Comparison of ENCODE assay signal across 1 cellular context in the genomic region with DNA sequence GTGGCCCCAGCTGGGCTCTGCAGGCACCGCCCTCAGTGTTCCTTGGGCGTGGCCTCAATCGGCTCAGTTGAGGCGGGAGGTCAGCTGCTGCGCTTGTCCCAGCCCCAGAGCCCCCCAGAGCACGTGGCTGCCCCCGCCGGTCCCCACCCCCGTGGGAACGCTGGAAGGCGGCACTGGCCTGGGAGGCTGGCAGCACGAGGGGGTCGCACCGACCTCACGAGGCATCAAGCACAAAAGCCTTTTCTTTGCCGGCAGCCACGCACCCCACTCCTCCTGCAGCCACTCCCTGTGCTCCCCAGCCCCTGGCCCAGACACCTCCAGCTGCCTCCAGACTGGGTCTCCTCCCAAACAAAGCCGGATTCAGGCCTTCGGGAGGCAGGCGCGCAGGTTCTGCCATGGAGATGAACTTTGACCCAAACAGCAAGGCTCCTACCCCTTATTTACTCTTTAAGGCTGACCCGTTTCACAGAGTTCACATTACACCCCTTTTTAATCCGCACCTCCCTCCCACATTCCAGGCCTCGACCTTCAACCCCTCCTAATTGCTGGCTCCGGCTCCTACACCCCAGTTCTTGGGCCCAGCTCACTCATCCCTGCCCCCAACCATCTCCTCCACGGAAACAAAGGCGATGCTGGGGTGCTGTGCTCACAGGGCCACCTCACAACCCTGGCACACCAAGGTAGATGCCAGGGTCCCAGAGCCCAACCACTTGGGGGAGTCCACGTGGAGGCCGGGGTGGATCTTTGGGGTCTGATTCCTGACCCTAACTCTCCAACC.
TF ChIP-seq lines count a peak whose summit lies in the region.

No MANE protein-coding gene starts in this region.

TF ChIP-seq in HepG2, 621 proteins besides CTCF, POLR2A, EP300 and RAD21 (continued from another document and continues in another):
- TF ChIP-seq ATF6 (CRISPR knock-in tag; conservative IDR thresholded peaks at IDR 0.05) (0 out of 2 replicates have a peak, but pooled peaks have one; percentile 46), BHLHE40 (IDR thresholded peaks at IDR 0.05; ENCODE audit: low read length) (0 out of 2 replicates have a peak, but pooled peaks have one; percentile 8), KDM2A (CRISPR knock-in tag; IDR thresholded peaks at IDR 0.05; ENCODE audit: borderline replicate concordance, low read depth) (0 out of 2 replicates have a peak, but pooled peaks have one; percentile 32), MIER3 (CRISPR knock-in tag; IDR thresholded peaks at IDR 0.05; ENCODE audit: borderline replicate concordance) (peak; percentile 89; the same call in 1 of the 2 replicates), ZNF550 (CRISPR knock-in tag; IDR thresholded peaks at IDR 0.05; ENCODE audit: borderline replicate concordance) (0 out of 2 replicates have a peak, but pooled peaks have one; percentile 63), MEF2D (CRISPR knock-in tag; IDR thresholded peaks at IDR 0.05) (peak; percentile 89), ZNF720 (CRISPR knock-in tag; IDR thresholded peaks at IDR 0.05) (no peak), HNF1A (IDR thresholded peaks at IDR 0.05; ENCODE audit: low read depth) (0 out of 2 replicates have a peak, but pooled peaks have one; percentile 37), HNF1A (CRISPR knock-in tag; IDR thresholded peaks at IDR 0.05; ENCODE audit: borderline replicate concordance) (no peak; the same call in 1 of the 2 replicates), NR2F6 (IDR thresholded peaks at IDR 0.05) (peak; percentile 99), NR2F6 (CRISPR knock-in tag; IDR thresholded peaks at IDR 0.05) (peak; percentile 98), CBX5 (CRISPR knock-in tag; IDR thresholded peaks at IDR 0.05; ENCODE audit: borderline replicate concordance) (no peak), ETV6 (CRISPR knock-in tag; conservative IDR thresholded peaks at IDR 0.05) (0 out of 2 replicates have a peak, but pooled peaks have one; percentile 30), PPARG (CRISPR knock-in tag; conservative IDR thresholded peaks at IDR 0.05) (peak; percentile 93), SIN3A (IDR thresholded peaks at IDR 0.05; ENCODE audit: borderline replicate concordance, low read depth, low read length) (peak; percentile 73; the same call in 1 of the 2 replicates), RFX1 (IDR thresholded peaks at IDR 0.05) (peak; percentile 44; the same call in 1 of the 2 replicates), KLF11 (CRISPR knock-in tag; IDR thresholded peaks at IDR 0.05) (peak; percentile 73), ZBTB3 (CRISPR knock-in tag; IDR thresholded peaks at IDR 0.05; ENCODE audit: borderline replicate concordance, low read depth) (no peak), ZNF256 (CRISPR knock-in tag; conservative IDR thresholded peaks at IDR 0.05) (0 out of 2 replicates have a peak, but pooled peaks have one; percentile 41), ELF1 (CRISPR knock-in tag; IDR thresholded peaks at IDR 0.05) (peak; percentile 50; the same call in 1 of the 2 replicates), STAT5B (CRISPR knock-in tag; IDR thresholded peaks at IDR 0.05) (0 out of 2 replicates have a peak, but pooled peaks have one; percentile 51), PCBP1 (IDR thresholded peaks at IDR 0.05; ENCODE audit: borderline replicate concordance, low read depth, low read length) (peak; percentile 52; the same call in 1 of the 2 replicates), RCOR2 (CRISPR knock-in tag; IDR thresholded peaks at IDR 0.05) (peak; percentile 82), TSC22D2 (CRISPR knock-in tag; IDR thresholded peaks at IDR 0.05; ENCODE audit: borderline replicate concordance) (no peak), ZNF264 (CRISPR knock-in tag; IDR thresholded peaks at IDR 0.05) (peak; percentile 78), REPIN1 (CRISPR knock-in tag; IDR thresholded peaks at IDR 0.05; ENCODE audit: borderline replicate concordance, low read depth) (peak; percentile 95), TFDP2 (CRISPR knock-in tag; IDR thresholded peaks at IDR 0.05) (peak; percentile 67), ZBTB26 (CRISPR knock-in tag; IDR thresholded peaks at IDR 0.05; ENCODE audit: borderline replicate concordance) (peak; percentile 51; the same call in 1 of the 2 replicates), ZNF33B (CRISPR knock-in tag; IDR thresholded peaks at IDR 0.05) (0 out of 2 replicates have a peak, but pooled peaks have one; percentile 19), ZNF746 (CRISPR knock-in tag; IDR thresholded peaks at IDR 0.05) (peak; percentile 97; the same call in 1 of the 2 replicates), ZBTB8A (CRISPR knock-in tag; IDR thresholded peaks at IDR 0.05; ENCODE audit: borderline replicate concordance, low read depth) (no peak), ZFP37 (CRISPR knock-in tag; IDR thresholded peaks at IDR 0.05; ENCODE audit: borderline replicate concordance) (0 out of 2 replicates have a peak, but pooled peaks have one; percentile 59), CBX2 (IDR thresholded peaks at IDR 0.05; ENCODE audit: low read depth, low read length) (no peak), CBX2 (CRISPR knock-in tag; IDR thresholded peaks at IDR 0.05; ENCODE audit: low read depth) (no peak), DZIP1 (CRISPR knock-in tag; IDR thresholded peaks at IDR 0.05) (peak; percentile 81; the same call in 1 of the 2 replicates), ZNF30 (CRISPR knock-in tag; IDR thresholded peaks at IDR 0.05) (no peak)
- TF ChIP-seq, protein P1, sequence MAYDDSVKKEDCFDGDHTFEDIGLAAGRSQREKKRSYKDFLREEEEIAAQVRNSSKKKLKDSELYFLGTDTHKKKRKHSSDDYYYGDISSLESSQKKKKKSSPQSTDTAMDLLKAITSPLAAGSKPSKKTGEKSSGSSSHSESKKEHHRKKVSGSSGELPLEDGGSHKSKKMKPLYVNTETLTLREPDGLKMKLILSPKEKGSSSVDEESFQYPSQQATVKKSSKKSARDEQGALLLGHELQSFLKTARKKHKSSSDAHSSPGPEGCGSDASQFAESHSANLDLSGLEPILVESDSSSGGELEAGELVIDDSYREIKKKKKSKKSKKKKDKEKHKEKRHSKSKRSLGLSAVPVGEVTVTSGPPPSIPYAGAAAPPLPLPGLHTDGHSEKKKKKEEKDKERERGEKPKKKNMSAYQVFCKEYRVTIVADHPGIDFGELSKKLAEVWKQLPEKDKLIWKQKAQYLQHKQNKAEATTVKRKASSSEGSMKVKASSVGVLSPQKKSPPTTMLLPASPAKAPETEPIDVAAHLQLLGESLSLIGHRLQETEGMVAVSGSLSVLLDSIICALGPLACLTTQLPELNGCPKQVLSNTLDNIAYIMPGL (CRISPR knock-in tag; IDR thresholded peaks at IDR 0.05; ENCODE audit: borderline replicate concordance in 1 of 2, low read depth in 1 of 2): peak in 1 of 2 experiments; percentile 18; a peak in 1 of 4 replicates
- TF ChIP-seq, protein P2, sequence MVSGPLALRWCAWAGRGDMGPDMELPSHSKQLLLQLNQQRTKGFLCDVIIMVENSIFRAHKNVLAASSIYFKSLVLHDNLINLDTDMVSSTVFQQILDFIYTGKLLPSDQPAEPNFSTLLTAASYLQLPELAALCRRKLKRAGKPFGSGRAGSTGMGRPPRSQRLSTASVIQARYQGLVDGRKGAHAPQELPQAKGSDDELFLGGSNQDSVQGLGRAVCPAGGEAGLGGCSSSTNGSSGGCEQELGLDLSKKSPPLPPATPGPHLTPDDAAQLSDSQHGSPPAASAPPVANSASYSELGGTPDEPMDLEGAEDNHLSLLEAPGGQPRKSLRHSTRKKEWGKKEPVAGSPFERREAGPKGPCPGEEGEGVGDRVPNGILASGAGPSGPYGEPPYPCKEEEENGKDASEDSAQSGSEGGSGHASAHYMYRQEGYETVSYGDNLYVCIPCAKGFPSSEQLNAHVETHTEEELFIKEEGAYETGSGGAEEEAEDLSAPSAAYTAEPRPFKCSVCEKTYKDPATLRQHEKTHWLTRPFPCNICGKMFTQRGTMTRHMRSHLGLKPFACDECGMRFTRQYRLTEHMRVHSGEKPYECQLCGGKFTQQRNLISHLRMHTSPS (CRISPR knock-in tag; IDR thresholded peaks at IDR 0.05; ENCODE audit: low read depth): 0 out of 2 replicates have a peak, but pooled peaks have one; percentile 27
- TF ChIP-seq, protein P3, sequence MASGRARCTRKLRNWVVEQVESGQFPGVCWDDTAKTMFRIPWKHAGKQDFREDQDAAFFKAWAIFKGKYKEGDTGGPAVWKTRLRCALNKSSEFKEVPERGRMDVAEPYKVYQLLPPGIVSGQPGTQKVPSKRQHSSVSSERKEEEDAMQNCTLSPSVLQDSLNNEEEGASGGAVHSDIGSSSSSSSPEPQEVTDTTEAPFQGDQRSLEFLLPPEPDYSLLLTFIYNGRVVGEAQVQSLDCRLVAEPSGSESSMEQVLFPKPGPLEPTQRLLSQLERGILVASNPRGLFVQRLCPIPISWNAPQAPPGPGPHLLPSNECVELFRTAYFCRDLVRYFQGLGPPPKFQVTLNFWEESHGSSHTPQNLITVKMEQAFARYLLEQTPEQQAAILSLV (CRISPR knock-in tag; IDR thresholded peaks at IDR 0.05; ENCODE audit: borderline replicate concordance): peak; percentile 71; the same call in 1 of the 2 replicates
- TF ChIP-seq, protein P4, sequence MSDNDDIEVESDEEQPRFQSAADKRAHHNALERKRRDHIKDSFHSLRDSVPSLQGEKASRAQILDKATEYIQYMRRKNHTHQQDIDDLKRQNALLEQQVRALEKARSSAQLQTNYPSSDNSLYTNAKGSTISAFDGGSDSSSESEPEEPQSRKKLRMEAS (IDR thresholded peaks at IDR 0.05): peak; percentile 91
